In genomic region chr6:156175971-156176421, GRCh38 we compare ENCODE assay signal across 10 cellular contexts.
DNase-seq lines count a peak whose midpoint lies in the region; ATAC-seq, FAIRE-seq and TF ChIP-seq lines count a peak whose summit lies in the region.
"Had no signal": no experiment of that assay in that cellular context is flagged by ENCODE, and none has a peak within 500 bp of the region (broad histone marks: within the 10 kb centered on the region; RNA-seq: fewer than 3 reads in every experiment).

No MANE protein-coding gene starts in this region.

- no peaks in the 10 kb centered on the region for H3K27me3 ChIP-seq in aorta (ENCODE audit: control insufficient read depth in 1 of 2, insufficient read depth in 2 of 2, low read length in 1 of 2)

- 43 to 46% methylated on average over 12 of the region's 12 CpGs for WGBS in aorta, 2 donors

- TF ChIP-seq CTCF in VCaP (conservative IDR thresholded peaks at IDR 0.05), result peak; percentile 88
- TF ChIP-seq CTCF in kidney (IDR thresholded peaks at IDR 0.05; ENCODE audit: borderline replicate concordance, extremely low read depth, insufficient read depth), result no peak

- H3K9ac ChIP-seq in kidney (ENCODE audit: low read length in 2 of 2), result no peak overlapping the region

- POLR2A ChIA-PET in activated CD4-positive, alpha-beta memory T cell treated with anti-CD3 and anti-CD28 coated beads for 36 hours (lab: Charles Lee), result no interaction called here
- POLR2A ChIA-PET in activated CD4-positive, alpha-beta memory T cell treated with anti-CD3 and anti-CD28 coated beads, Interleukin-2, amount 10 ng/mL, durations not matched to agents 7 days and 5 days (lab: Charles Lee), result no interaction called here

- H3K4me1 Mint-ChIP-seq in activated CD4-positive, alpha-beta memory T cell treated with anti-CD3 and anti-CD28 coated beads for 36 hours (ENCODE audit: low read depth), result peaks cover 24% of the 10 kb centered on the region
- H3K4me1 Mint-ChIP-seq in activated CD4-positive, alpha-beta memory T cell treated with anti-CD3 and anti-CD28 coated beads, Interleukin-2, amount 10 ng/mL, durations not matched to agents 7 days and 5 days, result peaks cover 14% of the 10 kb centered on the region

- DNase-seq in activated CD4-positive, alpha-beta memory T cell treated with anti-CD3 and anti-CD28 coated beads for 36 hours, result no peak
- DNase-seq in activated CD4-positive, alpha-beta memory T cell treated with anti-CD3 and anti-CD28 coated beads, Interleukin-2, amount 10 ng/mL, durations not matched to agents 7 days and 5 days, result no peak
- peak; percentile 48 for DNase-seq in kidney
- no peak for DNase-seq in aorta
- no peak for DNase-seq in NCI-H2196 (lab: John Stamatoyannopoulos, UW; ENCODE audit: unreplicated experiment)
- DNase-seq in stimulated activated CD4-positive, alpha-beta T cell treated with anti-CD3 and anti-CD28 coated beads, Interleukin-1b, Interleukin-23, amount 100 ng/mL, for 48 hours, result no peak
- DNase-seq: effector memory CD8-positive, alpha-beta T cell; GOT3 had no signal

- ATAC-seq in aorta (ENCODE audit: low FRiP score), result peak; percentile 57
- no peak for ATAC-seq in HG02642 (IDR thresholded peaks at IDR 0.05; ENCODE audit: poor library complexity, unreplicated experiment)
- ATAC-seq: effector memory CD8-positive, alpha-beta T cell had no signal

- H3K36me3 ChIP-seq in kidney (ENCODE audit: control insufficient read depth in 1 of 2, insufficient read depth in 2 of 2, low read length in 2 of 2) (no peaks in the 10 kb centered on the region), aorta (ENCODE audit: control insufficient read depth in 1 of 2, insufficient read depth in 2 of 2, low read length in 1 of 2) (no peaks in the 10 kb centered on the region)

- CTCF ChIA-PET in activated CD4-positive, alpha-beta memory T cell treated with anti-CD3 and anti-CD28 coated beads for 36 hours (lab: Charles Lee), result no interaction called here
- CTCF ChIA-PET in activated CD4-positive, alpha-beta memory T cell treated with anti-CD3 and anti-CD28 coated beads, Interleukin-2, amount 10 ng/mL, durations not matched to agents 7 days and 5 days (lab: Charles Lee), result interaction anchor here (0.7 kb wide), 1 partner anchor 383 kb away, joined by 3 read pairs; no protein-coding TSS in a partner anchor

- intact Hi-C loops in activated CD4-positive, alpha-beta memory T cell treated with anti-CD3 and anti-CD28 coated beads for 36 hours (cut with micrococcal nuclease), result loop anchor here (10.0 kb wide), 2 partner anchors 761 to 861 kb away; partner anchors contain the start of gene TFB1M
- intact Hi-C loops in kidney (cut with DNase I), result no loop called here
- intact Hi-C loops in aorta (cut with DNase I), result no loop called here

- H3K4me1 ChIP-seq in kidney (ENCODE audit: control insufficient read depth in 1 of 2, insufficient read depth in 1 of 2, low read depth in 1 of 2, low read length in 2 of 2) (no peaks in the 10 kb centered on the region), aorta (ENCODE audit: control insufficient read depth in 1 of 2, insufficient read depth in 2 of 2, low read length in 2 of 2) (no peaks in the 10 kb centered on the region)

- peaks cover 3% of the 10 kb centered on the region for H3K9me3 Mint-ChIP-seq in activated CD4-positive, alpha-beta memory T cell treated with anti-CD3 and anti-CD28 coated beads for 36 hours
- peaks cover 9% of the 10 kb centered on the region for H3K9me3 Mint-ChIP-seq in activated CD4-positive, alpha-beta memory T cell treated with anti-CD3 and anti-CD28 coated beads, Interleukin-2, amount 10 ng/mL, durations not matched to agents 7 days and 5 days

- no peak for FAIRE-seq in kidney (lab: Jason Lieb, UNC)

- H3K4me3 ChIP-seq in kidney (ENCODE audit: low read length in 2 of 2), result no peak overlapping the region
- H3K4me3 ChIP-seq in aorta (ENCODE audit: low read length in 2 of 2), result no peak overlapping the region

- no peaks in the 10 kb centered on the region for H3K9me3 ChIP-seq in kidney (ENCODE audit: control insufficient read depth in 1 of 2, low read length in 2 of 2)
- no peaks in the 10 kb centered on the region for H3K9me3 ChIP-seq in aorta (ENCODE audit: control insufficient read depth, low read length)

- peaks cover 3% of the 10 kb centered on the region for H3K36me3 Mint-ChIP-seq in activated CD4-positive, alpha-beta memory T cell treated with anti-CD3 and anti-CD28 coated beads for 36 hours
- no peaks in the 10 kb centered on the region for H3K36me3 Mint-ChIP-seq in activated CD4-positive, alpha-beta memory T cell treated with anti-CD3 and anti-CD28 coated beads, Interleukin-2, amount 10 ng/mL, durations not matched to agents 7 days and 5 days (ENCODE audit: low read depth)

- H3K4me3 Mint-ChIP-seq in activated CD4-positive, alpha-beta memory T cell treated with anti-CD3 and anti-CD28 coated beads for 36 hours, result no peak overlapping the region
- no peak overlapping the region for H3K4me3 Mint-ChIP-seq in activated CD4-positive, alpha-beta memory T cell treated with anti-CD3 and anti-CD28 coated beads, Interleukin-2, amount 10 ng/mL, durations not matched to agents 7 days and 5 days
- H3K4me3 Mint-ChIP-seq: effector memory CD8-positive, alpha-beta T cell had no signal

- H3K27me3 Mint-ChIP-seq in activated CD4-positive, alpha-beta memory T cell treated with anti-CD3 and anti-CD28 coated beads for 36 hours, result no peaks in the 10 kb centered on the region
- no peaks in the 10 kb centered on the region for H3K27me3 Mint-ChIP-seq in activated CD4-positive, alpha-beta memory T cell treated with anti-CD3 and anti-CD28 coated beads, Interleukin-2, amount 10 ng/mL, durations not matched to agents 7 days and 5 days
- H3K27me3 Mint-ChIP-seq: effector memory CD8-positive, alpha-beta T cell had no signal

- H3K27ac ChIP-seq in VCaP (peak overlapping the region; percentile 27; the same call in 1 of the 2 replicates), kidney (ENCODE audit: low read depth in 2 of 2, low read length in 2 of 2) (no peak overlapping the region), aorta (ENCODE audit: low read depth in 1 of 2, low read length in 2 of 2) (no peak overlapping the region)

- peak overlapping the region; percentile 35 for H3K27ac Mint-ChIP-seq in activated CD4-positive, alpha-beta memory T cell treated with anti-CD3 and anti-CD28 coated beads for 36 hours
- H3K27ac Mint-ChIP-seq in activated CD4-positive, alpha-beta memory T cell treated with anti-CD3 and anti-CD28 coated beads, Interleukin-2, amount 10 ng/mL, durations not matched to agents 7 days and 5 days, result no peak overlapping the region
- H3K27ac Mint-ChIP-seq: effector memory CD8-positive, alpha-beta T cell had no signal
